31 cellular contexts compared by ENCODE assay signal in genomic region chr7:151066273-151066974, GRCh38. TPM values are rescaled to one million over a fixed set of nuclear protein-coding genes. Genes with fewer than 3 reads are reported as not detected.
"Had no signal": no experiment of that assay in that cellular context is flagged by ENCODE, and none has a peak within 500 bp of the region (broad histone marks: within the 10 kb centered on the region; RNA-seq: fewer than 3 reads in every experiment).

No MANE protein-coding gene starts in this region.

- DNase-seq: dermis blood vessel endothelial cell; effector memory CD8-positive, alpha-beta T cell; erythroblast; esophagus squamous epithelium; foreskin melanocyte; glutamatergic neuron; heart right ventricle; hippocampal formation; kidney glomerular epithelial cell; left colon; left ventricle myocardium superior; lower lobe of right lung; mucosa of descending colon; naive thymus-derived CD4-positive, alpha-beta T cell; sigmoid colon; spleen; stimulated activated naive CD4-positive, alpha-beta T cell; substantia nigra; upper lobe of right lung; uterus had no signal

- H3K4me3 ChIP-seq: coronary artery, esophagus squamous epithelium, heart right ventricle, lower lobe of right lung, mucosa of descending colon, neural progenitor cell, prostate gland, right atrium auricular region, sigmoid colon, skin epidermis, spleen, thoracic aorta, tibial nerve, upper lobe of right lung, uterus had no signal

- H2AFZ ChIP-seq: neural progenitor cell had no signal

- H3K9me3 ChIP-seq: esophagus squamous epithelium, heart right ventricle, lower lobe of right lung, mucosa of descending colon, prostate gland, right atrium auricular region, sigmoid colon, spleen, thoracic aorta, tibial nerve, upper lobe of right lung, uterus had no signal

- H3K9me3 Mint-ChIP-seq: effector memory CD8-positive, alpha-beta T cell; mesothelial cell of epicardium; naive thymus-derived CD4-positive, alpha-beta T cell; nephron; neural progenitor cell had no signal

- H3K27ac ChIP-seq: coronary artery, esophagus squamous epithelium, heart right ventricle, lower lobe of right lung, neural progenitor cell, prostate gland, right atrium auricular region, sigmoid colon, skin epidermis, spleen, thoracic aorta, tibial nerve, upper lobe of right lung, uterus had no signal

- FAIRE-seq: endometrium, islet of Langerhans had no signal

- H3K27ac Mint-ChIP-seq: mesothelial cell of epicardium; naive thymus-derived CD4-positive, alpha-beta T cell; nephron; neural progenitor cell had no signal

- H3K4me2 ChIP-seq: neural progenitor cell had no signal

- H3K27me3 ChIP-seq: esophagus squamous epithelium, heart right ventricle, right atrium auricular region, sigmoid colon, spleen, tibial nerve, upper lobe of right lung, uterus had no signal

- ATAC-seq: effector memory CD8-positive, alpha-beta T cell; heart right ventricle; left colon; left ventricle myocardium superior; lower lobe of right lung; mucosa of descending colon; naive thymus-derived CD4-positive, alpha-beta T cell; upper lobe of right lung had no signal

- H3K9ac ChIP-seq: neural progenitor cell had no signal

- H3K4me3 Mint-ChIP-seq: effector memory CD8-positive, alpha-beta T cell; mesothelial cell of epicardium; naive thymus-derived CD4-positive, alpha-beta T cell; nephron had no signal

- H3K27me3 Mint-ChIP-seq: effector memory CD8-positive, alpha-beta T cell; naive thymus-derived CD4-positive, alpha-beta T cell had no signal

- H3K36me3 ChIP-seq: neural progenitor cell, uterus had no signal

RNA-seq across cellular contexts. Expression of gene ASIC3, which starts 18.1 kb away (rescaled TPM):
- total RNA-seq: dermis blood vessel endothelial cell had no signal
- polyA plus RNA-seq: naive thymus-derived CD4-positive, alpha-beta T cell had no signal
